16 cellular contexts compared by ENCODE assay signal in genomic region chr3:73796382-73796781, GRCh38.
DNase-seq lines count a peak whose midpoint lies in the region; TF ChIP-seq lines count a peak whose summit lies in the region.
"Had no signal": no experiment of that assay in that cellular context is flagged by ENCODE, and none has a peak within 500 bp of the region (broad histone marks: within the 10 kb centered on the region; RNA-seq: fewer than 3 reads in every experiment).

No MANE protein-coding gene starts in this region.

- H3K27me3 ChIP-seq in smooth muscle cell (ENCODE audit: low read depth) (no peaks in the 10 kb centered on the region), osteoblast (ENCODE audit: insufficient read depth, low read length) (no peaks in the 10 kb centered on the region)
- H3K27me3 ChIP-seq: BLaER1, SJCRH30 had no signal

- H3K4me2 ChIP-seq in smooth muscle cell (peak overlapping the region; percentile 17), osteoblast (ENCODE audit: insufficient read depth, low read length) (no peak overlapping the region)
- H3K4me2 ChIP-seq: BLaER1 had no signal

- H3K9me3 ChIP-seq in smooth muscle cell (replicated peaks; ENCODE audit: low read depth) (no peaks in the 10 kb centered on the region), osteoblast (ENCODE audit: low read depth, low read length) (no peaks in the 10 kb centered on the region)
- H3K9me3 ChIP-seq: HAP-1, SJCRH30 had no signal

- WGBS in smooth muscle cell (ENCODE audit: low lambda C conversion rate), result 57% methylated on average over 3 of the region's 3 CpGs

- H4K20me1 ChIP-seq in smooth muscle cell (ENCODE audit: low read depth) (no peaks in the 10 kb centered on the region), osteoblast (ENCODE audit: insufficient read depth, low read length) (no peaks in the 10 kb centered on the region)
- H4K20me1 ChIP-seq: BLaER1 had no signal

- H3F3A ChIP-seq in smooth muscle cell (ENCODE audit: low read depth), result no peaks in the 10 kb centered on the region

- H3K79me2 ChIP-seq in smooth muscle cell (ENCODE audit: low read depth) (no peaks in the 10 kb centered on the region), osteoblast (ENCODE audit: insufficient read depth, low read length) (no peaks in the 10 kb centered on the region)

- H3K27ac ChIP-seq in smooth muscle cell (ENCODE audit: low read depth) (no peak overlapping the region), osteoblast (ENCODE audit: low read depth, low read length) (no peak overlapping the region)
- H3K27ac ChIP-seq: BLaER1, SJCRH30 had no signal

- TF ChIP-seq CTCF in fibroblast of the aortic adventitia (IDR thresholded peaks at IDR 0.05; ENCODE audit: insufficient read depth, low read length), result no peak
- no peak for TF ChIP-seq CTCF in smooth muscle cell (IDR thresholded peaks at IDR 0.05; ENCODE audit: borderline replicate concordance, insufficient read depth, poor library complexity, severe bottlenecking)
- no peak for TF ChIP-seq CTCF in osteoblast (IDR thresholded peaks at IDR 0.05; ENCODE audit: extremely low read depth, low read depth, low read length)

- H3K9ac ChIP-seq in smooth muscle cell (ENCODE audit: low read depth), result no peak overlapping the region
- H3K9ac ChIP-seq: BLaER1 had no signal

- H3K4me3 ChIP-seq in fibroblast of the aortic adventitia (ENCODE audit: low read depth, low read length) (no peak overlapping the region), smooth muscle cell (no peak overlapping the region), osteoblast (ENCODE audit: insufficient read depth, low read length) (no peak overlapping the region)
- H3K4me3 ChIP-seq: BLaER1, HAP-1, SJCRH30 had no signal

- H2AFZ ChIP-seq in smooth muscle cell (ENCODE audit: low read depth), result no peak overlapping the region
- H2AFZ ChIP-seq in osteoblast (ENCODE audit: low read length), result no peak overlapping the region

- peak; percentile 54 for DNase-seq in NCI-H748 (lab: John Stamatoyannopoulos, UW; ENCODE audit: unreplicated experiment)
- no peak for DNase-seq in NCI-H748 treated with DMSO at 0.1 percent for 48 hours (lab: John Stamatoyannopoulos, UW)
- peak; percentile 86 for DNase-seq in NCI-H146 treated with DMSO at 0.1 percent for 48 hours (lab: John Stamatoyannopoulos, UW; ENCODE audit: unreplicated experiment)
- DNase-seq in fibroblast of the aortic adventitia (ENCODE audit: low read depth), result peak; percentile 50
- DNase-seq in smooth muscle cell (lab: John Stamatoyannopoulos, UW; ENCODE audit: unreplicated experiment), result no peak
- DNase-seq in osteoblast (ENCODE audit: insufficient read length, low spot score, missing footprints), result no peak
- DNase-seq in OCI-M1 (lab: John Stamatoyannopoulos, UW), result no peak
- DNase-seq in T-helper 1 cell, result no peak
- DNase-seq: CD8-positive, alpha-beta T cell; DMS79 treated with DMSO at 0.1 percent for 48 hours; NCI-H1048; NCI-H1930; NCI-H510A treated with DMSO at 0.1 percent for 48 hours; SJCRH30 had no signal

- H3K4me1 ChIP-seq in smooth muscle cell (ENCODE audit: low read depth) (peaks cover 4% of the 10 kb centered on the region), osteoblast (ENCODE audit: insufficient read depth, low read length) (peaks cover 5% of the 10 kb centered on the region)

- H3K36me3 ChIP-seq in smooth muscle cell (ENCODE audit: low read depth) (no peaks in the 10 kb centered on the region), osteoblast (ENCODE audit: insufficient read depth, low read length) (no peaks in the 10 kb centered on the region)
- H3K36me3 ChIP-seq: BLaER1, HAP-1, SJCRH30 had no signal

Comparison
In these comparisons a context has a peak if more than half of its experiments do, and no peak if none do; other contexts are left out.
1. DNase-seq: peak in NCI-H748 (single experiment), NCI-H146 treated with DMSO at 0.1 percent for 48 hours (single experiment) and fibroblast of the aortic adventitia (single experiment); none in NCI-H748 treated with DMSO at 0.1 percent for 48 hours (single experiment), smooth muscle cell (single experiment), osteoblast (single experiment), OCI-M1 (single experiment) and T-helper 1 cell (0 of 5).